8 cellular contexts compared by ENCODE assay signal in the genomic region with DNA sequence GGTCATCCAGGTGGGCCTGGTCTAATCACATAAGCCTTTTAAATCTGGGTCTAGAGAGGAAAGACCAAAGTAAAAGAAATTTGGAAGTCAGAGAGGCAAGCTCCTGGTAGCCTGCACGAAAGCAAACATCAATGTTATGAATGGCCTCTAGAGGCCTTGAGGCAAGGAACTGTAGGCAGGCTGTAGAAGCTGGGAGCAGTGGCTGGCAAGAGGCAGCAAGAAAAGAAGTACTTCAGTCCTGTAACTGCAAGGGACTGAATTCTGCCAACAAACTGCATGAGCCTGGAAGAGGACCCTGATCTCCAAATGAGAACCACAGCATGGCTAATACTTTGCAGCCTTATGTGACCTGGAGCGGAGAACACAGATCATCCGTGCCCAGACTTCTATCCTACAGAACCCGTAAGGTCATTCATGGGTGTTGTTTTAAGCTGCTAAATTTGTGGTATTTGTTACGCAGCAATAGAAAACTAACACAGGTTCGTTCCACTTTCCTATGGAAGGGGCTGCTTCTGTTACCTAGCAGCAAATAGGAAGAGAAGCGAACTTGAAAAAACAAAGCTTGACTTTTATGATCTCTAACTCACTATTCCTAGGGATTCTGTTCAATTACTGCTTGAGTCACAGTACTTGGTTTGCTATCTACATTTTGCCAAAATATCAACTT.
DNase-seq lines count a peak whose midpoint lies in the region; ATAC-seq and TF ChIP-seq lines count a peak whose summit lies in the region.

No MANE protein-coding gene starts in this region.

- H3K9ac ChIP-seq in stomach smooth muscle (ENCODE audit: low read length in 2 of 2) = peak overlapping the region; percentile 93

- peak overlapping the region; percentile 99 for H3K27ac ChIP-seq in WERI-Rb-1
- H3K27ac ChIP-seq in stomach smooth muscle (ENCODE audit: low read length) = peak overlapping the region; percentile 98

- ATAC-seq in GM19397 (IDR thresholded peaks at IDR 0.05; ENCODE audit: unreplicated experiment) = no peak

- H3K27me3 ChIP-seq in WERI-Rb-1 (ENCODE audit: insufficient read depth, low read depth, severe bottlenecking) = no peaks in the 10 kb centered on the region
- H3K27me3 ChIP-seq in stomach smooth muscle (ENCODE audit: control insufficient read depth in 1 of 2, insufficient read depth in 2 of 2, low read length in 2 of 2) = no peaks in the 10 kb centered on the region

- no peaks in the 10 kb centered on the region for H3K9me3 ChIP-seq in WERI-Rb-1 (ENCODE audit: severe bottlenecking)
- H3K9me3 ChIP-seq in stomach smooth muscle (ENCODE audit: control insufficient read depth in 2 of 2, low read length in 2 of 2) = no peaks in the 10 kb centered on the region

- peak; percentile 25 for DNase-seq in activated CD4-positive, alpha-beta T cell treated with anti-CD3 and anti-CD28 coated beads for 48 hours
- no peak for DNase-seq in activated CD4-positive, alpha-beta T cell treated with anti-CD3 and anti-CD28 coated beads, Interleukin-2, amount 50 U/mL, for 48 hours
- no peak for DNase-seq in WERI-Rb-1
- no peak for DNase-seq in GM03348 (ENCODE audit: low spot score)
- DNase-seq in nucleus accumbens (lab: John Stamatoyannopoulos, UW) = no peak

- peak overlapping the region; percentile 93 for H3K4me3 ChIP-seq in WERI-Rb-1 (ENCODE audit: low read depth, low read length)
- H3K4me3 ChIP-seq in iPS-11a (ENCODE audit: low read depth, low read length) = peak overlapping the region; percentile 87
- H3K4me3 ChIP-seq in stomach smooth muscle (ENCODE audit: low read length in 2 of 2) = peak overlapping the region; percentile 85 to 99

- H3K4me1 ChIP-seq in stomach smooth muscle (ENCODE audit: control insufficient read depth, insufficient read depth, low read length) = peaks cover 25% of the 10 kb centered on the region

- no peak for TF ChIP-seq CTCF in WERI-Rb-1 (IDR thresholded peaks at IDR 0.05; ENCODE audit: low read depth, low read length)

- H3K36me3 ChIP-seq in WERI-Rb-1 (peaks cover 23% of the 10 kb centered on the region), stomach smooth muscle (ENCODE audit: control insufficient read depth in 2 of 2, insufficient read depth in 2 of 2, low read length in 2 of 2) (peaks cover 0 to 3% of the 10 kb centered on the region in 2 donors)
